Comparison of ENCODE assay signal across 12 cellular contexts in the genomic region with DNA sequence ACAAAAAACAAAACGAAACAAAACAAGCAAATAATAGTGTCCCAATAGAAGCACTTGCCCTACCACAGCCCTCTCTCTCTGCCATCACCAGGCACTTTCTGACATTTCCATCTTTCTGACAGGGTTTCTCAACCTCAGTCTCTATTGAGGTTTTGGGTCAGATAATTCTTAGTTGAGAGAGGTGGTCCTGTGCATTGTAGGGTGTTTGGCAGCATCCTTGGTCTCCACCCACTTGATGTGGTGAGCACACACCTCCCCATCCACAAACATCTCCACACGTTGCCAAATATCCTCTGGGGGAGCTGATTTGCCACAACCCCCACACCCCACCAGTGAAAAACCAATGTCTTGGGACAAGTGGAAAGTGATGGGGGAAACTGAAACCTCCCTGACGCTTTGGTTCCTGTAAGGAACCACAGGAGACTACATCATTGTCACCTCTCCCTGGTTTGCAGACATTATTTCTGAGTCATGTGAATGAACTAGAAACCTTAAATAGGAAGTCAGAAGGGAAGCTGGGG.
DNase-seq lines count a peak whose midpoint lies in the region; ATAC-seq and TF ChIP-seq lines count a peak whose summit lies in the region.
"Had no signal": no experiment of that assay in that cellular context is flagged by ENCODE, and none has a peak within 500 bp of the region (broad histone marks: within the 10 kb centered on the region; RNA-seq: fewer than 3 reads in every experiment).

No MANE protein-coding gene starts in this region.

- ATAC-seq in activated CD8-positive, alpha-beta memory T cell treated with anti-CD3 and anti-CD28 coated beads, Interleukin-2, amount 10 ng/mL, durations not matched to agents 7 days and 5 days, result peak; percentile 86
- ATAC-seq in natural killer cell treated with Interleukin-12 subunit alpha and Interleukin-12 subunit beta and Interleukin-15 and Interleukin-18, amount 100 ng/mL, for 72 hours, result peak; percentile 88 to 93
- ATAC-seq in HG02763 (IDR thresholded peaks at IDR 0.05; ENCODE audit: unreplicated experiment), result no peak
- no peak for ATAC-seq in HG03039 (IDR thresholded peaks at IDR 0.05; ENCODE audit: unreplicated experiment)
- ATAC-seq: body of pancreas, gastroesophageal sphincter had no signal

- H3K4me2 ChIP-seq in mammary epithelial cell (ENCODE audit: insufficient read depth, low read depth, low read length), result no peak overlapping the region

- peak overlapping the region; percentile 26 for H3K27ac ChIP-seq in KOPT-K1 (ENCODE audit: low read depth, low read length, poor library complexity, severe bottlenecking)
- no peak overlapping the region for H3K27ac ChIP-seq in mammary epithelial cell (ENCODE audit: insufficient read depth, low read depth, low read length)
- H3K27ac ChIP-seq: body of pancreas, gastroesophageal sphincter had no signal

- H3K4me3 Mint-ChIP-seq in activated CD8-positive, alpha-beta memory T cell treated with anti-CD3 and anti-CD28 coated beads, Interleukin-2, amount 10 ng/mL, durations not matched to agents 7 days and 5 days, result no peak overlapping the region
- H3K4me3 Mint-ChIP-seq in natural killer cell treated with Interleukin-12 subunit alpha and Interleukin-12 subunit beta and Interleukin-15 and Interleukin-18, amount 100 ng/mL, for 72 hours, result peak overlapping the region; percentile 54
- H3K4me3 Mint-ChIP-seq: CD14-positive monocyte had no signal

- peaks cover 2% of the 10 kb centered on the region for H3K9me3 Mint-ChIP-seq in activated CD8-positive, alpha-beta memory T cell treated with anti-CD3 and anti-CD28 coated beads, Interleukin-2, amount 10 ng/mL, durations not matched to agents 7 days and 5 days (ENCODE audit: low read depth)
- no peaks in the 10 kb centered on the region for H3K9me3 Mint-ChIP-seq in natural killer cell treated with Interleukin-12 subunit alpha and Interleukin-12 subunit beta and Interleukin-15 and Interleukin-18, amount 100 ng/mL, for 72 hours

- TF ChIP-seq CTCF in GM10266 (IDR thresholded peaks at IDR 0.05; ENCODE audit: control insufficient read depth, insufficient read depth, low read depth, missing control alignments) (no peak), mammary epithelial cell (conservative IDR thresholded peaks at IDR 0.05 in 1 of 2, IDR thresholded peaks at IDR 0.05 in 1 of 2; ENCODE audit: extremely low read depth in 1 of 2, insufficient read depth in 1 of 2, low read depth in 1 of 2, low read length in 2 of 2) (no peak)

- H3K79me2 ChIP-seq in mammary epithelial cell (ENCODE audit: insufficient read depth, low read length), result no peaks in the 10 kb centered on the region

- peaks cover 18% of the 10 kb centered on the region; the same call in 1 of the 2 replicates for H3K36me3 ChIP-seq in KOPT-K1 (ENCODE audit: insufficient read depth, low read length)
- no peaks in the 10 kb centered on the region for H3K36me3 ChIP-seq in mammary epithelial cell (ENCODE audit: insufficient read depth, low read length)
- H3K36me3 ChIP-seq: gastroesophageal sphincter had no signal

- DNase-seq in GM10266 (ENCODE audit: extremely low spot score) (peak; percentile 10), mammary epithelial cell (no peak)
- peak; percentile 65 for DNase-seq in activated CD8-positive, alpha-beta memory T cell treated with anti-CD3 and anti-CD28 coated beads, Interleukin-2, amount 10 ng/mL, durations not matched to agents 7 days and 5 days
- peak; percentile 77 for DNase-seq in natural killer cell treated with Interleukin-12 subunit alpha and Interleukin-12 subunit beta and Interleukin-15 and Interleukin-18, amount 100 ng/mL, for 72 hours (ENCODE audit: low spot score)
- DNase-seq: body of pancreas, GF-D8, KBM-7 had no signal

- peaks cover 19% of the 10 kb centered on the region for H3K27me3 Mint-ChIP-seq in activated CD8-positive, alpha-beta memory T cell treated with anti-CD3 and anti-CD28 coated beads, Interleukin-2, amount 10 ng/mL, durations not matched to agents 7 days and 5 days
- H3K27me3 Mint-ChIP-seq in natural killer cell treated with Interleukin-12 subunit alpha and Interleukin-12 subunit beta and Interleukin-15 and Interleukin-18, amount 100 ng/mL, for 72 hours, result peaks cover 0 to 4% of the 10 kb centered on the region in 2 donors

- H3K4me1 Mint-ChIP-seq in activated CD8-positive, alpha-beta memory T cell treated with anti-CD3 and anti-CD28 coated beads, Interleukin-2, amount 10 ng/mL, durations not matched to agents 7 days and 5 days, result peaks cover 14% of the 10 kb centered on the region
- H3K4me1 Mint-ChIP-seq in natural killer cell treated with Interleukin-12 subunit alpha and Interleukin-12 subunit beta and Interleukin-15 and Interleukin-18, amount 100 ng/mL, for 72 hours (ENCODE audit: low read depth in 2 of 2), result peaks cover 16 to 23% of the 10 kb centered on the region in 2 donors

- H4K20me1 ChIP-seq in mammary epithelial cell (ENCODE audit: insufficient read depth, low read length), result no peaks in the 10 kb centered on the region

- CTCF ChIA-PET in activated CD8-positive, alpha-beta memory T cell treated with anti-CD3 and anti-CD28 coated beads, Interleukin-2, amount 10 ng/mL, durations not matched to agents 7 days and 5 days (lab: Charles Lee), result no interaction called here
- CTCF ChIA-PET in mammary epithelial cell (lab: Charles Lee; ENCODE audit: low non-redundant PET), result no interaction called here

- peaks cover 29% of the 10 kb centered on the region for H3K9me3 ChIP-seq in KOPT-K1 (ENCODE audit: insufficient read depth, low read length, poor library complexity, severe bottlenecking)
- H3K9me3 ChIP-seq in mammary epithelial cell (replicated peaks; ENCODE audit: insufficient read depth, low read length), result no peaks in the 10 kb centered on the region
- H3K9me3 ChIP-seq: body of pancreas, gastroesophageal sphincter had no signal

- no peak overlapping the region for H3K9ac ChIP-seq in mammary epithelial cell (ENCODE audit: insufficient read depth, low read length)

- no peak overlapping the region for H3K4me3 ChIP-seq in mammary epithelial cell (replicated peaks in 1 of 3; ENCODE audit: insufficient read depth in 1 of 3, low read depth in 2 of 3, low read length in 3 of 3)
- H3K4me3 ChIP-seq: body of pancreas, gastroesophageal sphincter had no signal

- intact Hi-C loops in mammary epithelial cell (cut with micrococcal nuclease), result no loop called here

- H3K36me3 Mint-ChIP-seq in activated CD8-positive, alpha-beta memory T cell treated with anti-CD3 and anti-CD28 coated beads, Interleukin-2, amount 10 ng/mL, durations not matched to agents 7 days and 5 days, result no peaks in the 10 kb centered on the region
- H3K36me3 Mint-ChIP-seq in natural killer cell treated with Interleukin-12 subunit alpha and Interleukin-12 subunit beta and Interleukin-15 and Interleukin-18, amount 100 ng/mL, for 72 hours, result no peaks in the 10 kb centered on the region
- H3K36me3 Mint-ChIP-seq: CD14-positive monocyte had no signal

- no peaks in the 10 kb centered on the region for H3K4me1 ChIP-seq in mammary epithelial cell (ENCODE audit: insufficient read depth, low read length)
- H3K4me1 ChIP-seq: body of pancreas, gastroesophageal sphincter had no signal

- WGBS in mammary epithelial cell (ENCODE audit: low coverage, missing lambda C conversion rate), result 88% methylated on average over 3 of the region's 3 CpGs

- BruUV-seq in mammary epithelial cell (replicated peaks; lab: Mats Ljungman, UMichigan), result no TSS peak

- dilution Hi-C loops in mammary epithelial cell (cut with HindIII; ENCODE audit: low sequenced_read_pairs), result no loop called here

- no peaks in the 10 kb centered on the region for H3K27me3 ChIP-seq in mammary epithelial cell (ENCODE audit: insufficient read depth, low read length)
- H3K27me3 ChIP-seq: body of pancreas, gastroesophageal sphincter had no signal

- H3K27ac Mint-ChIP-seq in activated CD8-positive, alpha-beta memory T cell treated with anti-CD3 and anti-CD28 coated beads, Interleukin-2, amount 10 ng/mL, durations not matched to agents 7 days and 5 days, result peak overlapping the region; percentile 8
- peak overlapping the region in 1 of 2 donors; percentile 55 for H3K27ac Mint-ChIP-seq in natural killer cell treated with Interleukin-12 subunit alpha and Interleukin-12 subunit beta and Interleukin-15 and Interleukin-18, amount 100 ng/mL, for 72 hours

- H2AFZ ChIP-seq in mammary epithelial cell (ENCODE audit: low read depth, low read length), result no peak overlapping the region

- in situ Hi-C loops in mammary epithelial cell (cut with MboI; ENCODE audit: low sequenced_read_pairs in 2 of 2), result no loop called here

Comparison
In these comparisons a context has a peak if more than half of its experiments do, and no peak if none do; other contexts are left out.
1. ATAC-seq: peak in activated CD8-positive, alpha-beta memory T cell treated with anti-CD3 and anti-CD28 coated beads, Interleukin-2, amount 10 ng/mL, durations not matched to agents 7 days and 5 days (single experiment) and natural killer cell treated with Interleukin-12 subunit alpha and Interleukin-12 subunit beta and Interleukin-15 and Interleukin-18, amount 100 ng/mL, for 72 hours (2 of 2); none in HG02763 (single experiment) and HG03039 (single experiment).